In genomic region chr1:18913065-18913502, GRCh38 we compare ENCODE assay signal across 8 cellular contexts. TPM values are rescaled to one million over a fixed set of nuclear protein-coding genes. Genes with fewer than 3 reads are reported as not detected.
A peak's percentile ranks its signal among the peaks of the same experiment; 100 is the strongest.
DNase-seq lines count a peak whose midpoint lies in the region; ATAC-seq and TF ChIP-seq lines count a peak whose summit lies in the region.

No MANE protein-coding gene starts in this region.

- no peak overlapping the region for H3K4me3 ChIP-seq in OCI-LY7 (ENCODE audit: low read depth, low read length, poor library complexity, severe bottlenecking)
- no peak overlapping the region for H3K4me3 ChIP-seq in naive thymus-derived CD4-positive, alpha-beta T cell (ENCODE audit: low read length)

- no peak overlapping the region for H2AFZ ChIP-seq in OCI-LY7 (ENCODE audit: low read length)

- no peaks in the 10 kb centered on the region for H3K9me3 Mint-ChIP-seq in CD4-positive, alpha-beta T cell
- no peaks in the 10 kb centered on the region for H3K9me3 Mint-ChIP-seq in naive thymus-derived CD4-positive, alpha-beta T cell

- peak overlapping the region; percentile 16 for H3K27ac Mint-ChIP-seq in CD4-positive, alpha-beta T cell
- H3K27ac Mint-ChIP-seq in naive thymus-derived CD4-positive, alpha-beta T cell = peak overlapping the region in 4 of 9 donors; percentile 59 to 84 (median 77)

- H3K79me2 ChIP-seq in OCI-LY7 (ENCODE audit: insufficient read depth, low read depth, low read length) = no peaks in the 10 kb centered on the region

- no peaks in the 10 kb centered on the region for H3K36me3 ChIP-seq in OCI-LY7 (ENCODE audit: insufficient read depth, low read length)
- H3K36me3 ChIP-seq in naive thymus-derived CD4-positive, alpha-beta T cell (ENCODE audit: control insufficient read depth in 2 of 3, insufficient read depth in 3 of 3, low read length in 3 of 3) = peaks cover 11 to 72% (median 15%) of the 10 kb centered on the region in 3 experiments

- peak; percentile 56 to 79 (median 68) for DNase-seq in CD4-positive, alpha-beta T cell
- peak; percentile 72 for DNase-seq in HCEC 1CT
- peak; percentile 64 for DNase-seq in OCI-LY7 (ENCODE audit: low spot score)
- DNase-seq in activated T-cell treated with anti-CD3 and anti-CD28 coated beads for 24 hours (ENCODE audit: low read depth) = peak; percentile 66
- DNase-seq in erythroblast (lab: John Stamatoyannopoulos, UW) = peak; percentile 71 to 82
- peak; percentile 53 to 80 (median 61) for DNase-seq in naive thymus-derived CD4-positive, alpha-beta T cell
- peak; percentile 63 for DNase-seq in stimulated activated CD8-positive, alpha-beta memory T cell treated with anti-CD3 and anti-CD28 coated beads, Interleukin-7, amount 100 ng/mL, for 24 hours (ENCODE audit: low read depth)

- H4K20me1 ChIP-seq in OCI-LY7 (ENCODE audit: insufficient read depth, low read length) = no peaks in the 10 kb centered on the region

- peak; percentile 95 for TF ChIP-seq CTCF in CD4-positive, alpha-beta T cell (IDR thresholded peaks at IDR 0.05)
- TF ChIP-seq CTCF in OCI-LY7 (conservative IDR thresholded peaks at IDR 0.05; ENCODE audit: low read length) = peak; percentile 100

- CTCF ChIA-PET in CD4-positive, alpha-beta T cell (lab: Charles Lee) = interaction anchor here (0.6 to 3.8 kb wide), 25 partner anchors 9 to 166 kb away, joined by 3 to 53 read pairs (median 9); partner anchors contain the start of genes ALDH4A1 and IFFO2
- CTCF ChIA-PET in OCI-LY7 (lab: Charles Lee; ENCODE audit: unreplicated experiment) = interaction anchor here (0.5 to 0.8 kb wide), 5 partner anchors 8 to 40 kb away, joined by 3 to 8 read pairs (median 3); no protein-coding TSS in a partner anchor
- CTCF ChIA-PET in naive thymus-derived CD4-positive, alpha-beta T cell (lab: Charles Lee) = interaction anchor here (0.8 to 5.8 kb wide), 19 partner anchors 9 to 200 kb away, joined by 3 to 65 read pairs (median 6); no protein-coding TSS in a partner anchor

- H3K27ac ChIP-seq in CD4-positive, alpha-beta T cell (ENCODE audit: low read depth, low read length) = no peak overlapping the region
- no peak overlapping the region for H3K27ac ChIP-seq in OCI-LY7 (ENCODE audit: low read depth, low read length, poor library complexity, severe bottlenecking)
- no peak overlapping the region for H3K27ac ChIP-seq in naive thymus-derived CD4-positive, alpha-beta T cell (ENCODE audit: low read depth, low read length)

- H3K4me2 ChIP-seq in OCI-LY7 (ENCODE audit: low read length) = no peak overlapping the region

- H3K27me3 Mint-ChIP-seq in CD4-positive, alpha-beta T cell = no peaks in the 10 kb centered on the region
- no peaks in the 10 kb centered on the region for H3K27me3 Mint-ChIP-seq in naive thymus-derived CD4-positive, alpha-beta T cell

- intact Hi-C loops in CD4-positive, alpha-beta T cell (cut with DNase I, micrococcal nuclease) = loop anchor here (1.0 kb wide), 2 partner anchors 59 to 200 kb away; no protein-coding TSS in a partner anchor
- intact Hi-C loops in OCI-LY7 (cut with micrococcal nuclease; ENCODE audit: unreplicated experiment) = loop anchor here (5.0 kb wide), 1 partner anchor 44 kb away; the partner anchor contains the start of gene IFFO2
- intact Hi-C loops in naive thymus-derived CD4-positive, alpha-beta T cell (cut with micrococcal nuclease) = loop anchor here (1.0 kb wide), 3 partner anchors 13 to 59 kb away; no protein-coding TSS in a partner anchor

- BruUV-seq in OCI-LY7 (replicated peaks; lab: Mats Ljungman, UMichigan) = no TSS peak

- TF ChIP-seq POLR2A in erythroblast (IDR thresholded peaks at IDR 0.05; ENCODE audit: low read length) = no peak

- H3K27me3 ChIP-seq in CD4-positive, alpha-beta T cell (ENCODE audit: control insufficient read depth, insufficient read depth, low read length) = no peaks in the 10 kb centered on the region
- H3K27me3 ChIP-seq in naive thymus-derived CD4-positive, alpha-beta T cell (ENCODE audit: control insufficient read depth in 2 of 2, insufficient read depth in 2 of 2, low read length in 2 of 2) = no peaks in the 10 kb centered on the region

- POLR2A ChIA-PET in CD4-positive, alpha-beta T cell (lab: Charles Lee) = interaction anchor here (1.0 to 2.7 kb wide), 9 partner anchors 10 to 162 kb away, joined by 3 to 14 read pairs (median 6); partner anchors contain the start of genes ALDH4A1 and IFFO2
- POLR2A ChIA-PET in OCI-LY7 (lab: Charles Lee) = no interaction called here
- POLR2A ChIA-PET in naive thymus-derived CD4-positive, alpha-beta T cell (lab: Charles Lee) = interaction anchor here (1.3 to 2.4 kb wide), 4 partner anchors 14 to 59 kb away, joined by 3 to 8 read pairs (median 6); no protein-coding TSS in a partner anchor

- H3K9me3 ChIP-seq in CD4-positive, alpha-beta T cell (ENCODE audit: control insufficient read depth, low read length) = no peaks in the 10 kb centered on the region
- no peaks in the 10 kb centered on the region for H3K9me3 ChIP-seq in OCI-LY7 (ENCODE audit: low read length)
- no peaks in the 10 kb centered on the region for H3K9me3 ChIP-seq in naive thymus-derived CD4-positive, alpha-beta T cell (ENCODE audit: control insufficient read depth in 2 of 3, low read length in 3 of 3)

- H3K9me2 ChIP-seq in OCI-LY7 (ENCODE audit: insufficient read depth, low read length) = no peaks in the 10 kb centered on the region

- ATAC-seq in CD4-positive, alpha-beta T cell (ENCODE audit: poor library complexity) = peak; percentile 86
- peak; percentile 85 for ATAC-seq in naive thymus-derived CD4-positive, alpha-beta T cell
- ATAC-seq in HG03439 (IDR thresholded peaks at IDR 0.05; ENCODE audit: unreplicated experiment) = no peak

- H3K4me1 Mint-ChIP-seq in CD4-positive, alpha-beta T cell (ENCODE audit: low read depth) = peaks cover 6% of the 10 kb centered on the region
- peaks cover 2 to 15% (median 9%) of the 10 kb centered on the region in 7 donors for H3K4me1 Mint-ChIP-seq in naive thymus-derived CD4-positive, alpha-beta T cell

- H3K4me3 Mint-ChIP-seq in CD4-positive, alpha-beta T cell = no peak overlapping the region
- H3K4me3 Mint-ChIP-seq in naive thymus-derived CD4-positive, alpha-beta T cell = no peak overlapping the region

- peaks cover 4% of the 10 kb centered on the region for H3K4me1 ChIP-seq in OCI-LY7 (ENCODE audit: insufficient read depth, low read length, poor library complexity, severe bottlenecking)
- peaks cover 0 to 4% of the 10 kb centered on the region in 2 donors for H3K4me1 ChIP-seq in naive thymus-derived CD4-positive, alpha-beta T cell (ENCODE audit: control insufficient read depth in 2 of 2, insufficient read depth in 2 of 2, low read length in 2 of 2)

- peaks cover 86% of the 10 kb centered on the region for H3K36me3 Mint-ChIP-seq in CD4-positive, alpha-beta T cell (ENCODE audit: low read depth)
- peaks cover 6 to 35% (median 16%) of the 10 kb centered on the region in 5 donors for H3K36me3 Mint-ChIP-seq in naive thymus-derived CD4-positive, alpha-beta T cell

RNA-seq across cellular contexts. Expression of gene ALDH4A1, which starts 10.7 kb away (rescaled TPM):
- total RNA-seq in CD4-positive, alpha-beta T cell = under 1 TPM; 0.61 to 0.71 TPM
- total RNA-seq in OCI-LY7 (2014; rRNA removed; shearing (Covaris generic)) = 3.8 and 6.1 TPM in 2 replicates
- total RNA-seq in OCI-LY7 (2022) = 6.2 and 7.6 TPM in 2 replicates
- 1 to 10 TPM; 1.3 to 3.2 (median 1.6) TPM for total RNA-seq in naive thymus-derived CD4-positive, alpha-beta T cell
- 1 to 10 TPM in 1 of 2 donors, under 1 TPM in 1; 0.94 to 1.3 TPM for polyA plus RNA-seq in naive thymus-derived CD4-positive, alpha-beta T cell

RNA-seq across cellular contexts. Expression of gene IFFO2, which starts 43.4 kb away (rescaled TPM):
- total RNA-seq in CD4-positive, alpha-beta T cell = 100 to 1,000 TPM; 106 to 112 TPM
- total RNA-seq in OCI-LY7 (2014; rRNA removed; shearing (Covaris generic)) = 0.06 and 0.08 TPM in 2 replicates
- 0.20 and 0.44 TPM in 2 replicates for total RNA-seq in OCI-LY7 (2022)
- total RNA-seq in naive thymus-derived CD4-positive, alpha-beta T cell = 10 to 100 TPM; 20.5 to 57.1 (median 28.2) TPM
- 1 to 10 TPM; 1.1 to 2.7 TPM for polyA plus RNA-seq in naive thymus-derived CD4-positive, alpha-beta T cell

RNA-seq across cellular contexts. Expression of gene TAS1R2, which starts 53.6 kb away (rescaled TPM):
- total RNA-seq in CD4-positive, alpha-beta T cell = not detected
- not detected in 2 replicates for total RNA-seq in OCI-LY7 (2014; rRNA removed; shearing (Covaris generic))
- total RNA-seq in OCI-LY7 (2022) = not detected in 2 replicates
- not detected for total RNA-seq in naive thymus-derived CD4-positive, alpha-beta T cell
- polyA plus RNA-seq in naive thymus-derived CD4-positive, alpha-beta T cell = not detected

Comparison
In these comparisons a context has a peak if more than half of its experiments do, and no peak if none do; other contexts are left out.
1. RNA of gene IFFO2, which starts 43.4 kb away (total RNA-seq): 106 to 112 TPM in CD4-positive, alpha-beta T cell and 20.5 to 57.1 TPM in naive thymus-derived CD4-positive, alpha-beta T cell; 0.06 to 0.44 TPM in OCI-LY7; every median in the first group is over 10 times any median in the second.
2. Peak in every context shown above with its lines, with median percentiles within 50 percentile points of each other: DNase-seq.